9 cellular contexts compared by ENCODE assay signal in the genomic region with DNA sequence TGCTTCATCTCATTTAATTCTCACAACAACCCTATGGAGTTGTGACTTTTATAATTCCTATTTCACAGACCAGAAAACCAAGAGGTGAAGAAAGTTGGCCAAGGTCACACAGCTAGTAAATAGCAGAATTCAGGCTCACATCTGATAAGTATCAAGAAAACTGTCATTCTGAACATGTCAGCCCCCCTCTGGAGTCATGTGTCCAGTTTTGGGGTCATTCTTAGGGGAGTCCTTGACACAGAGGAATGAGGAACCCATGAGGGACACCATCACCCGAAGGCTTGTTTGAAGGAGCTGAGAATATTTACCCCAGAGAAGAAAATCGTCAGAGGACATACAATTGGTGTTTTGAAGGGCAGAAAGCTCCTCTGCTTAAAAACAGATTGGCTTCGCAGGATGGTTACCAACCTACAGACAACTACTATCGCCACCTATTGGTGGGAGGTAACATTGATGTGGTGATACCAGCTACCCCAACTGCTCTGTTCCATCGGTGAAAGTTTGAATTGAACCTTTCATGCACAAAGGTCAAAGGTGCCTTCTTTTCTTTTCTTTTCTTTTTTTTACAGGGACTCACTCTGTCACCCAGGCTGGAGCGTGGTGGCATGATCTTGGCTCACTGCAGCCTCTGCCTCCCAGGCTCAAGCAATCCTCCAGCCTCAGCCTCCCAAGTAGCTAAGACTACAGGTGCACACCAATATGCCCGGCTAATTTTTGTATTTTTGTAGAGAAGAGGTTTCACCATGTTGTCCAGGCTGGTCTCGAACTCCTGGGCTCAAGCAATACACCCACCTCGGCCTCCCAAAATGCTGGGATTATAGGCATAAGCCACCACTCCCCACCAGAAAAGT. TPM values are rescaled to one million over a fixed set of nuclear protein-coding genes. Genes with fewer than 3 reads are reported as not detected.
DNase-seq lines count a peak whose midpoint lies in the region; ATAC-seq, FAIRE-seq and TF ChIP-seq lines count a peak whose summit lies in the region.
"Had no signal": no experiment of that assay in that cellular context is flagged by ENCODE, and none has a peak within 500 bp of the region (broad histone marks: within the 10 kb centered on the region; RNA-seq: fewer than 3 reads in every experiment).

No MANE protein-coding gene starts in this region.

- H3K79me2 ChIP-seq in SU-DHL-6 (ENCODE audit: insufficient read depth, low read length) (no peaks in the 10 kb centered on the region), astrocyte (ENCODE audit: insufficient read depth, low read length) (no peaks in the 10 kb centered on the region)

- peaks cover 10% of the 10 kb centered on the region for H3K9me3 Mint-ChIP-seq in astrocyte (ENCODE audit: unreplicated experiment)

- no peak overlapping the region for H3K4me3 Mint-ChIP-seq in astrocyte (ENCODE audit: unreplicated experiment)

- no peaks in the 10 kb centered on the region for H3K9me2 ChIP-seq in SU-DHL-6 (replicated peaks; ENCODE audit: insufficient read depth, low read length)

- H2AFZ ChIP-seq in SU-DHL-6 (ENCODE audit: low read depth, low read length, severe bottlenecking) = peak overlapping the region; percentile 88
- H2AFZ ChIP-seq in astrocyte (ENCODE audit: low read depth, low read length) = no peak overlapping the region

- no peaks in the 10 kb centered on the region for H3K4me1 ChIP-seq in astrocyte (ENCODE audit: insufficient read depth, low read length)

- peak; percentile 67 for FAIRE-seq in astrocyte (lab: Jason Lieb, UNC)

- H3K4me2 ChIP-seq in SU-DHL-6 (ENCODE audit: low read depth, low read length, poor library complexity, severe bottlenecking) (peak overlapping the region; percentile 35), astrocyte (ENCODE audit: low read length) (no peak overlapping the region)
- H3K4me2 ChIP-seq: BLaER1 treated with 17β-estradiol and CSF1 and Interleukin-3, amounts not matched to agents 10 nM and 100 nM had no signal

- H3K9ac ChIP-seq in SU-DHL-6 (ENCODE audit: low read length) (0 out of 2 replicates have a peak overlapping the region, but pooled peaks have one; percentile 20), astrocyte (ENCODE audit: low read length) (no peak overlapping the region)
- H3K9ac ChIP-seq: BLaER1 treated with 17β-estradiol and CSF1 and Interleukin-3, amounts not matched to agents 10 nM and 100 nM had no signal

- peak; percentile 57 for TF ChIP-seq CTCF in SU-DHL-6 (IDR thresholded peaks at IDR 0.05; ENCODE audit: insufficient read depth, low read length, poor library complexity, severe bottlenecking)
- TF ChIP-seq CTCF in astrocyte (IDR thresholded peaks at IDR 0.05; ENCODE audit: insufficient read depth, low read depth, low read length) = peak; percentile 77

- H4K20me1 ChIP-seq in SU-DHL-6 (ENCODE audit: low read depth, low read length) (no peaks in the 10 kb centered on the region), astrocyte (ENCODE audit: insufficient read depth, low read length) (no peaks in the 10 kb centered on the region)
- H4K20me1 ChIP-seq: BLaER1 treated with 17β-estradiol and CSF1 and Interleukin-3, amounts not matched to agents 10 nM and 100 nM had no signal

- H3K9me3 ChIP-seq in SU-DHL-6 (ENCODE audit: insufficient read depth, low read length) = no peaks in the 10 kb centered on the region
- H3K9me3 ChIP-seq in astrocyte (ENCODE audit: insufficient read depth, low read depth, low read length) = no peaks in the 10 kb centered on the region
- H3K9me3 ChIP-seq: BLaER1 treated with 17β-estradiol and CSF1 and Interleukin-3, amounts not matched to agents 10 nM and 100 nM had no signal

- no peaks in the 10 kb centered on the region for H3F3A ChIP-seq in SU-DHL-6 (ENCODE audit: insufficient read depth)

- DNase-seq in NCI-H524 (lab: John Stamatoyannopoulos, UW) = peak; percentile 59 to 70
- DNase-seq in NCI-H524 treated with DMSO at 0.1 percent for 48 hours (lab: John Stamatoyannopoulos, UW) = no peak
- peak; percentile 20 for DNase-seq in NCI-H128 (lab: John Stamatoyannopoulos, UW; ENCODE audit: unreplicated experiment)
- peak; percentile 25 for DNase-seq in astrocyte (ENCODE audit: low read depth)
- peak; percentile 30 for DNase-seq in iPS DF 4.7 (ENCODE audit: extremely low read depth, low spot score)
- DNase-seq in stimulated activated CD4-positive, alpha-beta T cell treated with anti-CD3 and anti-CD28 coated beads, Interleukin-15, amount 100 ng/mL, for 24 hours = peak; percentile 54

- H3K4me3 ChIP-seq in SU-DHL-6 (ENCODE audit: insufficient read depth, low read length, poor library complexity, severe bottlenecking) (no peak overlapping the region), astrocyte (ENCODE audit: insufficient read depth, low read depth, low read length) (no peak overlapping the region)
- H3K4me3 ChIP-seq: BLaER1 treated with 17β-estradiol and CSF1 and Interleukin-3, amounts not matched to agents 10 nM and 100 nM had no signal

- H3K27ac Mint-ChIP-seq in astrocyte (ENCODE audit: unreplicated experiment) = no peak overlapping the region

- no peaks in the 10 kb centered on the region for H3K36me3 Mint-ChIP-seq in astrocyte (ENCODE audit: low read depth, unreplicated experiment)

- H3K4me1 Mint-ChIP-seq in astrocyte (ENCODE audit: low read depth, unreplicated experiment) = peaks cover 2% of the 10 kb centered on the region

- H3K27me3 ChIP-seq in SU-DHL-6 (ENCODE audit: low read length) (no peaks in the 10 kb centered on the region), astrocyte (ENCODE audit: insufficient read depth, low read length) (peaks cover 10% of the 10 kb centered on the region)
- H3K27me3 ChIP-seq: BLaER1 treated with 17β-estradiol and CSF1 and Interleukin-3, amounts not matched to agents 10 nM and 100 nM had no signal

- peaks cover 32% of the 10 kb centered on the region for H3K27me3 Mint-ChIP-seq in astrocyte (ENCODE audit: low read depth, unreplicated experiment)

- H3K36me3 ChIP-seq in SU-DHL-6 (ENCODE audit: low read length) (no peaks in the 10 kb centered on the region), astrocyte (ENCODE audit: insufficient read depth, low read length) (no peaks in the 10 kb centered on the region)
- H3K36me3 ChIP-seq: BLaER1 treated with 17β-estradiol and CSF1 and Interleukin-3, amounts not matched to agents 10 nM and 100 nM had no signal

- H3K27ac ChIP-seq in SU-DHL-6 (ENCODE audit: low read depth, low read length) (no peak overlapping the region), astrocyte (ENCODE audit: low read depth, low read length) (no peak overlapping the region)
- H3K27ac ChIP-seq: BLaER1 treated with 17β-estradiol and CSF1 and Interleukin-3, amounts not matched to agents 10 nM and 100 nM had no signal

- no peak for ATAC-seq in GM21723 (IDR thresholded peaks at IDR 0.05; ENCODE audit: unreplicated experiment)

RNA-seq across cellular contexts. Expression of a gene that starts 31.3 kb away (rescaled TPM):
- total RNA-seq in astrocyte = not detected in 2 replicates

RNA-seq across cellular contexts. Expression of a gene that starts 55.9 kb away (rescaled TPM):
- 124 and 138 TPM in 2 replicates for total RNA-seq in astrocyte
